1 cellular context compared by ENCODE assay signal in genomic region chr1:43454270-43455011, GRCh38.
TF ChIP-seq lines count a peak whose summit lies in the region.

No MANE protein-coding gene starts in this region.

TF ChIP-seq in WTC11, 78 proteins besides CTCF, POLR2A, EP300 and RAD21 (continued from another document):
- TF ChIP-seq AR (CRISPR knock-in tag; IDR thresholded peaks at IDR 0.05) (no peak), RORB (CRISPR knock-in tag; IDR thresholded peaks at IDR 0.05) (no peak), NFYB (CRISPR knock-in tag; conservative IDR thresholded peaks at IDR 0.05; ENCODE audit: low read depth) (peak; percentile 70), TEAD1 (CRISPR knock-in tag; IDR thresholded peaks at IDR 0.05) (0 out of 2 replicates have a peak, but pooled peaks have one; percentile 13), FOXJ3 (CRISPR knock-in tag; IDR thresholded peaks at IDR 0.05; ENCODE audit: borderline replicate concordance) (no peak), ZNF219 (CRISPR knock-in tag; IDR thresholded peaks at IDR 0.05; ENCODE audit: borderline replicate concordance) (no peak), USF1 (CRISPR knock-in tag; IDR thresholded peaks at IDR 0.05) (peak; percentile 89), AFF4 (CRISPR knock-in tag; IDR thresholded peaks at IDR 0.05; ENCODE audit: borderline replicate concordance) (no peak), SP1 (CRISPR knock-in tag; conservative IDR thresholded peaks at IDR 0.05) (0 out of 2 replicates have a peak, but pooled peaks have one; percentile 21)
